ENCODE assay signal across 1 cellular context in genomic region chr2:145846986-145847385, GRCh38.
A peak's percentile ranks its signal among the peaks of the same experiment; 100 is the strongest.
TF ChIP-seq lines count a peak whose summit lies in the region.

No MANE protein-coding gene starts in this region.

TF ChIP-seq in K562, 482 proteins besides CTCF, POLR2A, EP300 and RAD21:
- TF ChIP-seq ZBTB34 (CRISPR knock-in tag; IDR thresholded peaks at IDR 0.05) (no peak), RFX1 (IDR thresholded peaks at IDR 0.05) (peak; percentile 28; the same call in 1 of the 2 replicates), FOXJ2 (tag; IDR thresholded peaks at IDR 0.05) (0 out of 2 replicates have a peak, but pooled peaks have one; percentile 63), MAFF (IDR thresholded peaks at IDR 0.05; ENCODE audit: low read length) (no peak), FUS (optimal IDR thresholded peaks at IDR 0.05; ENCODE audit: low read depth, low read length) (no peak), HMGXB4 (CRISPR knock-in tag; IDR thresholded peaks at IDR 0.05) (no peak), GATA2 (CRISPR knock-in tag; IDR thresholded peaks at IDR 0.05) (no peak)
